ENCODE assay signal across 8 cellular contexts in genomic region chr19:33819078-33819477, GRCh38. TPM values are rescaled to one million over a fixed set of nuclear protein-coding genes. Genes with fewer than 3 reads are reported as not detected.
DNase-seq lines count a peak whose midpoint lies in the region; ATAC-seq and TF ChIP-seq lines count a peak whose summit lies in the region.
"Not testable (repeated sequence)": the region's sequence is repeated elsewhere in the genome, so short reads cannot be mapped to it uniquely, and the experiment has no call there.

No MANE protein-coding gene starts in this region.

- H3K36me3 Mint-ChIP-seq in Calu3 (ENCODE audit: insufficient read depth, unreplicated experiment) = peaks cover 12% of the 10 kb centered on the region
- not testable (repeated sequence) for H3K36me3 Mint-ChIP-seq in activated T-cell treated with anti-CD3 and anti-CD28 coated beads, Interleukin-2, amount 50 U/mL, for 4 hours (ENCODE audit: insufficient read depth); naive thymus-derived CD4-positive, alpha-beta T cell

- 90 to 94% (median 94%) methylated on average over 7 of the region's 7 CpGs for WGBS in heart left ventricle, 4 donors

- intact Hi-C loops in Calu3 (cut with micrococcal nuclease; ENCODE audit: unreplicated experiment); breast epithelium (cut with DNase I; ENCODE audit: low total_unique reads); naive thymus-derived CD4-positive, alpha-beta T cell (cut with micrococcal nuclease); vagina (cut with DNase I): not testable (repeated sequence)
- intact Hi-C loops in heart left ventricle (cut with DNase I) = loop anchor here in 1 of 10 donors (2.0 kb wide), 1 partner anchor 20 kb away; no protein-coding TSS in a partner anchor

- not testable (repeated sequence) for BruUV-seq in Calu3 (replicated peaks; lab: Mats Ljungman, UMichigan)

- CTCF ChIA-PET in Calu3 (lab: Charles Lee) = interaction anchor here (0.5 to 1.1 kb wide), 2 partner anchors 45 to 288 kb away, joined by 3 to 4 read pairs; no protein-coding TSS in a partner anchor
- CTCF ChIA-PET in RWPE1 (lab: Yijun Ruan, JAX) = interaction anchor here (0.6 to 0.7 kb wide), 3 partner anchors 58 to 729 kb away, joined by 3 to 4 read pairs (median 3); no protein-coding TSS in a partner anchor
- CTCF ChIA-PET in naive thymus-derived CD4-positive, alpha-beta T cell (lab: Charles Lee) = interaction anchor here (0.8 kb wide), 1 partner anchor 24 kb away, joined by 3 read pairs; no protein-coding TSS in a partner anchor

- H3K9me3 ChIP-seq in breast epithelium; heart left ventricle; naive thymus-derived CD4-positive, alpha-beta T cell (ENCODE audit: control insufficient read depth in 2 of 3, low read length in 3 of 3); vagina: not testable (repeated sequence)

- POLR2A ChIA-PET in RWPE1 (lab: Yijun Ruan, JAX; ENCODE audit: low non-redundant PET) = interaction anchor here (1.6 kb wide), 1 partner anchor 87 kb away, joined by 5 read pairs; no protein-coding TSS in a partner anchor
- POLR2A ChIA-PET in naive thymus-derived CD4-positive, alpha-beta T cell (lab: Charles Lee) = not testable (repeated sequence)

- not testable (repeated sequence) for H3K36me3 ChIP-seq in breast epithelium; heart left ventricle; naive thymus-derived CD4-positive, alpha-beta T cell (ENCODE audit: control insufficient read depth in 2 of 3, insufficient read depth in 3 of 3, low read length in 3 of 3); vagina

- H3K4me1 Mint-ChIP-seq in Calu3 (ENCODE audit: low read depth, unreplicated experiment) = not testable (repeated sequence)
- peaks cover 25% of the 10 kb centered on the region for H3K4me1 Mint-ChIP-seq in activated T-cell treated with anti-CD3 and anti-CD28 coated beads, Interleukin-2, amount 50 U/mL, for 4 hours (ENCODE audit: low read depth)
- peaks cover 0 to 35% (median 11%) of the 10 kb centered on the region in 7 donors for H3K4me1 Mint-ChIP-seq in naive thymus-derived CD4-positive, alpha-beta T cell

- TF ChIP-seq CTCF in Calu3 (IDR thresholded peaks at IDR 0.05; ENCODE audit: unreplicated experiment); RWPE1 (conservative IDR thresholded peaks at IDR 0.05; ENCODE audit: low read depth); breast epithelium (IDR thresholded peaks at IDR 0.05); heart left ventricle (IDR thresholded peaks at IDR 0.05); vagina (IDR thresholded peaks at IDR 0.05): not testable (repeated sequence)

- H3K4me1 ChIP-seq in breast epithelium; naive thymus-derived CD4-positive, alpha-beta T cell (ENCODE audit: control insufficient read depth in 2 of 2, insufficient read depth in 2 of 2, low read length in 2 of 2): not testable (repeated sequence)
- peaks cover 0 to 56% (median 25%) of the 10 kb centered on the region in 12 donors for H3K4me1 ChIP-seq in heart left ventricle
- H3K4me1 ChIP-seq in vagina = peaks cover 40% of the 10 kb centered on the region

- not testable (repeated sequence) for ATAC-seq in activated T-cell treated with anti-CD3 and anti-CD28 coated beads, Interleukin-2, amount 50 U/mL, for 4 hours; heart left ventricle; naive thymus-derived CD4-positive, alpha-beta T cell

- H3K27me3 Mint-ChIP-seq in Calu3 (ENCODE audit: unreplicated experiment); activated T-cell treated with anti-CD3 and anti-CD28 coated beads, Interleukin-2, amount 50 U/mL, for 4 hours (ENCODE audit: low read depth): not testable (repeated sequence)
- H3K27me3 Mint-ChIP-seq in naive thymus-derived CD4-positive, alpha-beta T cell = peaks cover 0 to 25% (median 7%) of the 10 kb centered on the region in 5 donors

- H3K27me3 ChIP-seq in breast epithelium; heart left ventricle; naive thymus-derived CD4-positive, alpha-beta T cell (ENCODE audit: control insufficient read depth in 2 of 2, insufficient read depth in 2 of 2, low read length in 2 of 2); vagina: not testable (repeated sequence)

- peak overlapping the region; percentile 79 for H3K4me3 Mint-ChIP-seq in Calu3 (ENCODE audit: low read depth, unreplicated experiment)
- H3K4me3 Mint-ChIP-seq in activated T-cell treated with anti-CD3 and anti-CD28 coated beads, Interleukin-2, amount 50 U/mL, for 4 hours = peak overlapping the region; percentile 54
- H3K4me3 Mint-ChIP-seq in naive thymus-derived CD4-positive, alpha-beta T cell = peak overlapping the region; percentile 41 to 81 (median 70)

- not testable (repeated sequence) for DNase-seq in Calu3; RWPE1 (ENCODE audit: low spot score); activated T-cell treated with anti-CD3 and anti-CD28 coated beads, Interleukin-2, amount 50 U/mL, for 4 hours; breast epithelium (ENCODE audit: low spot score in 2 of 2); naive thymus-derived CD4-positive, alpha-beta T cell; vagina (ENCODE audit: extremely low spot score in 2 of 2)
- DNase-seq in heart left ventricle = peak in 1 of 5 donors; percentile 7

- not testable (repeated sequence) for TF ChIP-seq POLR2A in breast epithelium (IDR thresholded peaks at IDR 0.05); heart left ventricle (IDR thresholded peaks at IDR 0.05); vagina (IDR thresholded peaks at IDR 0.05)

- not testable (repeated sequence) for H3K9me3 Mint-ChIP-seq in Calu3 (ENCODE audit: low read depth, unreplicated experiment); activated T-cell treated with anti-CD3 and anti-CD28 coated beads, Interleukin-2, amount 50 U/mL, for 4 hours; naive thymus-derived CD4-positive, alpha-beta T cell

- not testable (repeated sequence) for H3K27ac Mint-ChIP-seq in Calu3 (ENCODE audit: unreplicated experiment); naive thymus-derived CD4-positive, alpha-beta T cell

- H3K27ac ChIP-seq in RWPE1 (peak overlapping the region; percentile 100), breast epithelium (peak overlapping the region; percentile 78 to 90), heart left ventricle (peak overlapping the region; percentile 77 to 96 (median 84)), skin epidermis (peak overlapping the region in 18 of 21 experiments; percentile 73 to 98 (median 92)), vagina (peak overlapping the region; percentile 78)
- not testable (repeated sequence) for H3K27ac ChIP-seq in naive thymus-derived CD4-positive, alpha-beta T cell (ENCODE audit: low read depth, low read length)

- not testable (repeated sequence) for H3K4me3 ChIP-seq in breast epithelium; heart left ventricle; naive thymus-derived CD4-positive, alpha-beta T cell (ENCODE audit: low read length); skin epidermis
- H3K4me3 ChIP-seq in vagina = peak overlapping the region in 1 of 2 donors; percentile 60

RNA-seq across cellular contexts. Expression of gene KCTD15, which starts 22.4 kb away (rescaled TPM):
- 12.5 and 18.6 TPM in 2 replicates for total RNA-seq in Calu3 (2022)
- 10 to 100 TPM in 2 of 3 donors, 1 to 10 TPM in 1; 8.0 to 19.8 (median 11.8) TPM for total RNA-seq in activated T-cell treated with anti-CD3 and anti-CD28 coated beads, Interleukin-2, amount 50 U/mL, for 4 hours
- 10 to 100 TPM; 14.6 to 52.4 (median 36.1) TPM for total RNA-seq in breast epithelium
- total RNA-seq in heart left ventricle = 10 to 100 TPM in 4 of 9 donors, 1 to 10 TPM in 5; 5.4 to 36.9 (median 9.8) TPM
- 10 to 100 TPM in 1 of 2 donors, 1 to 10 TPM in 1; 6.8 to 16.7 TPM for polyA plus RNA-seq in heart left ventricle
- total RNA-seq in naive thymus-derived CD4-positive, alpha-beta T cell = 10 to 100 TPM in 1 of 5 experiments, 1 to 10 TPM in 3, under 1 TPM in 1; 0.95 to 11.6 (median 2.5) TPM
- polyA plus RNA-seq in naive thymus-derived CD4-positive, alpha-beta T cell = not detected
- total RNA-seq in vagina = 65.6 TPM
